Comparison of ENCODE assay signal across 19 cellular contexts in the genomic region with DNA sequence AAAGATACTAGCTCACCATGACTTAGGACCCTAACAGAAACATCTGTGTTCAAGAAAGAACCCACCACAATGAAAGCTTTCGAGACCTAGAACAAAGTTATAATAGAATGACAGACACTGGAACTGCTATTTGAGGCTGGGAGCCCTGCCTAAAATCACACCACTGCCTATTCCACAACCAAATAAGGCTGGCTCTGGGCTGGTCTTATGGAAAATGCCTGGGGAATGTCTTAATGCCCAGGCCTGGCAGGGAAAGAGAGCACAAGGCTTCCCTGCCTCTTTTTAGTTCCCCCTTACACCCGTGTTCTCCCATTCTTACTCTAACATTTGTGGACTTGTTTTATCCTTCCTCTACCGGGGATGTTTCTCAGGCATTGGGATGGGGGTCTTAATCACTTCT. TPM values are rescaled to one million over a fixed set of nuclear protein-coding genes. Genes with fewer than 3 reads are reported as not detected.
A peak's percentile ranks its signal among the peaks of the same experiment; 100 is the strongest.
DNase-seq lines count a peak whose midpoint lies in the region; ATAC-seq and TF ChIP-seq lines count a peak whose summit lies in the region.
"Had no signal": no experiment of that assay in that cellular context is flagged by ENCODE, and none has a peak within 500 bp of the region (broad histone marks: within the 10 kb centered on the region; RNA-seq: fewer than 3 reads in every experiment).

No MANE protein-coding gene starts in this region.

- H3K9ac ChIP-seq in rectal smooth muscle tissue (ENCODE audit: low read length) = no peak overlapping the region
- H3K9ac ChIP-seq: BLaER1 treated with 17β-estradiol and CSF1 and Interleukin-3, amounts not matched to agents 10 nM and 100 nM had no signal

- peaks cover 8% of the 10 kb centered on the region for H3K4me1 Mint-ChIP-seq in activated CD4-positive, alpha-beta memory T cell treated with anti-CD3 and anti-CD28 coated beads for 36 hours (ENCODE audit: low read depth)

- no TSS peak for BruUV-seq in A673 (replicated peaks; lab: Mats Ljungman, UMichigan)

- H3K4me1 ChIP-seq in left ventricle myocardium inferior (peaks cover 8% of the 10 kb centered on the region), rectal smooth muscle tissue (ENCODE audit: control insufficient read depth, insufficient read depth, low read length) (peaks cover 24% of the 10 kb centered on the region), A673 (ENCODE audit: insufficient read depth, low read length, poor library complexity, severe bottlenecking) (peaks cover 35% of the 10 kb centered on the region)
- H3K4me1 ChIP-seq: BLaER1 treated with 17β-estradiol and CSF1 and Interleukin-3, amounts not matched to agents 10 nM and 100 nM had no signal

- H3K36me3 Mint-ChIP-seq in activated CD4-positive, alpha-beta memory T cell treated with anti-CD3 and anti-CD28 coated beads for 36 hours = no peaks in the 10 kb centered on the region

- peaks cover 30% of the 10 kb centered on the region for H3K27me3 ChIP-seq in left ventricle myocardium inferior (ENCODE audit: low read depth)
- H3K27me3 ChIP-seq in rectal smooth muscle tissue (ENCODE audit: control insufficient read depth, insufficient read depth, low read length) = no peaks in the 10 kb centered on the region
- H3K27me3 ChIP-seq in A673 (replicated peaks; ENCODE audit: insufficient read depth, low read depth, low read length, poor library complexity) = no peaks in the 10 kb centered on the region

- no peak overlapping the region for H3K27ac Mint-ChIP-seq in activated CD4-positive, alpha-beta memory T cell treated with anti-CD3 and anti-CD28 coated beads for 36 hours
- H3K27ac Mint-ChIP-seq: HFFc6 had no signal

- no peak for DNase-seq in Right ventricle myocardium inferior (ENCODE audit: missing footprints)
- no peak for DNase-seq in left ventricle myocardium inferior
- DNase-seq in left cardiac atrium = no peak
- DNase-seq in stimulated activated CD4-positive, alpha-beta T cell treated with anti-CD3 and anti-CD28 coated beads, Interleukin-4, amount 100 ng/mL, for 4 hours = no peak
- no peak for DNase-seq in A673 (ENCODE audit: low spot score)
- DNase-seq in activated CD4-positive, alpha-beta memory T cell treated with anti-CD3 and anti-CD28 coated beads for 36 hours = no peak
- DNase-seq: DMS 273 treated with DMSO at 0.1 percent for 48 hours, GOT3, HFFc6, KBM-7, NCI-H1048, NCI-H446 had no signal

- CTCF ChIA-PET in A673 (lab: Charles Lee) = no interaction called here
- CTCF ChIA-PET in activated CD4-positive, alpha-beta memory T cell treated with anti-CD3 and anti-CD28 coated beads for 36 hours (lab: Charles Lee) = no interaction called here

- H3K9me3 ChIP-seq in left ventricle myocardium inferior (replicated peaks) = no peaks in the 10 kb centered on the region
- no peaks in the 10 kb centered on the region for H3K9me3 ChIP-seq in A673 (ENCODE audit: low read depth, low read length, poor library complexity, severe bottlenecking)

- peaks cover 23% of the 10 kb centered on the region for H3K27me3 Mint-ChIP-seq in activated CD4-positive, alpha-beta memory T cell treated with anti-CD3 and anti-CD28 coated beads for 36 hours

- POLR2A ChIA-PET in A673 (lab: Charles Lee; ENCODE audit: low non-redundant PET) = no interaction called here
- POLR2A ChIA-PET in activated CD4-positive, alpha-beta memory T cell treated with anti-CD3 and anti-CD28 coated beads for 36 hours (lab: Charles Lee) = no interaction called here

- H3K36me3 ChIP-seq in left ventricle myocardium inferior (no peaks in the 10 kb centered on the region), rectal smooth muscle tissue (ENCODE audit: control insufficient read depth, insufficient read depth, low read length) (no peaks in the 10 kb centered on the region), A673 (ENCODE audit: insufficient read depth, low read length, poor library complexity, severe bottlenecking) (no peaks in the 10 kb centered on the region)
- H3K36me3 ChIP-seq: BLaER1 treated with 17β-estradiol and CSF1 and Interleukin-3, amounts not matched to agents 10 nM and 100 nM had no signal

- no peaks in the 10 kb centered on the region for H3K9me3 Mint-ChIP-seq in activated CD4-positive, alpha-beta memory T cell treated with anti-CD3 and anti-CD28 coated beads for 36 hours
- H3K9me3 Mint-ChIP-seq: HFFc6 had no signal

- no peak overlapping the region for H3K4me3 Mint-ChIP-seq in activated CD4-positive, alpha-beta memory T cell treated with anti-CD3 and anti-CD28 coated beads for 36 hours
- H3K4me3 Mint-ChIP-seq: HFFc6 had no signal

- H3K4me3 ChIP-seq in left ventricle myocardium inferior = no peak overlapping the region
- H3K4me3 ChIP-seq in rectal smooth muscle tissue (ENCODE audit: low read length) = no peak overlapping the region
- H3K4me3 ChIP-seq in A673 (ENCODE audit: low read depth, low read length, poor library complexity, severe bottlenecking) = no peak overlapping the region
- H3K4me3 ChIP-seq: BLaER1 treated with 17β-estradiol and CSF1 and Interleukin-3, amounts not matched to agents 10 nM and 100 nM had no signal

- ATAC-seq in Right ventricle myocardium inferior (peak; percentile 46), left cardiac atrium (peak; percentile 24 to 88), GM18519 (IDR thresholded peaks at IDR 0.05; ENCODE audit: low FRiP score, unreplicated experiment) (no peak)

- TF ChIP-seq CTCF in left ventricle myocardium inferior (IDR thresholded peaks at IDR 0.05; ENCODE audit: borderline replicate concordance) = no peak
- TF ChIP-seq CTCF in A673 (conservative IDR thresholded peaks at IDR 0.05; ENCODE audit: low read depth, low read length) = no peak

- H3K27ac ChIP-seq in left ventricle myocardium inferior (replicated peaks) (no peak overlapping the region), rectal smooth muscle tissue (ENCODE audit: low read depth, low read length) (peak overlapping the region; percentile 96), A673 (ENCODE audit: low read depth, low read length, poor library complexity, severe bottlenecking) (no peak overlapping the region)
- H3K27ac ChIP-seq: 22Rv1; BLaER1 treated with 17β-estradiol and CSF1 and Interleukin-3, amounts not matched to agents 10 nM and 100 nM; RWPE1 had no signal

- intact Hi-C loops in Right ventricle myocardium inferior (cut with DNase I) = no loop called here
- intact Hi-C loops in left ventricle myocardium inferior (cut with micrococcal nuclease) = no loop called here
- intact Hi-C loops in left cardiac atrium (cut with DNase I) = no loop called here
- intact Hi-C loops in A673 (cut with micrococcal nuclease; ENCODE audit: unreplicated experiment) = no loop called here
- intact Hi-C loops in activated CD4-positive, alpha-beta memory T cell treated with anti-CD3 and anti-CD28 coated beads for 36 hours (cut with micrococcal nuclease) = no loop called here

RNA-seq across cellular contexts. Expression of a gene that starts 5.6 kb away (rescaled TPM):
- total RNA-seq in Right ventricle myocardium inferior (1.1 TPM), left ventricle myocardium inferior (1.2 TPM), left cardiac atrium (1 to 10 TPM; 1.7 to 2.1 TPM), A673 (2021) (6.4 and 9.0 TPM in 2 replicates)
- total RNA-seq in activated CD4-positive, alpha-beta memory T cell treated with anti-CD3 and anti-CD28 coated beads for 36 hours = not detected
- total RNA-seq: Daoy, HFFc6, M059J had no signal

RNA-seq across cellular contexts. Expression of a gene that starts 51.6 kb away (rescaled TPM):
- total RNA-seq in Right ventricle myocardium inferior (29.7 TPM), left ventricle myocardium inferior (37.6 TPM), left cardiac atrium (10 to 100 TPM in 1 of 2 donors, 1 to 10 TPM in 1; 7.9 to 12.9 TPM), A673 (2021) (not detected in 2 replicates)
- not detected for total RNA-seq in activated CD4-positive, alpha-beta memory T cell treated with anti-CD3 and anti-CD28 coated beads for 36 hours
